8 cellular contexts compared by ENCODE assay signal in the genomic region with DNA sequence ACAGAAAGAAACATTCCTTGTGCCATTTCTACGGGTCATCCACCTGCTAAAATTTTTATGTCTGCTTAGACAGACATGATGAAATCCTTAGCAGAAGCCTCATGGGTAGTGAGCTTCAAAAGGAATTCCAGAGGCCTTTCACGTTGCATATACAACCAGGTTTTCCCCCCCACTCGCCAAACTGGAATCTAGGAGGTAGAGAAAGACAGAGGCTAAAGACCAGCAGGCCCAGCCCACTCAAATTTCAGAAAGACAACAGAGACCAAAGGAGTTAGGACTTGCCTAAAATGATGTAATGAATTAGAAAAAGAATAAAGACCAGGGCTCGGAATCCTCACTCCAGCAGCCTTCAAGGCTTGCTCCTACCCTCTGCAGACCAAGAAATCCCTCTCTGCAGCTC. TPM values are rescaled to one million over a fixed set of nuclear protein-coding genes. Genes with fewer than 3 reads are reported as not detected.
DNase-seq lines count a peak whose midpoint lies in the region; ATAC-seq and TF ChIP-seq lines count a peak whose summit lies in the region.

No MANE protein-coding gene starts in this region.

- in situ Hi-C loops in mammary epithelial cell (cut with MboI; ENCODE audit: low sequenced_read_pairs in 2 of 2), result no loop called here

- peaks cover 99% of the 10 kb centered on the region for H3K79me2 ChIP-seq in mammary epithelial cell (ENCODE audit: insufficient read depth, low read length)

- H3K9ac ChIP-seq in mammary epithelial cell (ENCODE audit: insufficient read depth, low read length), result no peak overlapping the region
- H3K9ac ChIP-seq in mucosa of rectum (ENCODE audit: low read depth in 1 of 2, low read length in 2 of 2), result peak overlapping the region in 1 of 2 donors; percentile 35

- no peak for TF ChIP-seq POLR2A in tibial nerve (IDR thresholded peaks at IDR 0.05)

- ATAC-seq in GM19455 (IDR thresholded peaks at IDR 0.05; ENCODE audit: unreplicated experiment), result no peak

- no peak for DNase-seq in activated naive CD4-positive, alpha-beta T cell treated with anti-CD3 and anti-CD28 coated beads for 36 hours
- DNase-seq in activated naive CD4-positive, alpha-beta T cell (lab: John Stamatoyannopoulos, UW), result no peak
- DNase-seq in mammary epithelial cell (peak; percentile 68), tibial nerve (ENCODE audit: low spot score in 2 of 2) (no peak), NCI-H774 (lab: John Stamatoyannopoulos, UW) (no peak), iPS-NIHi7 (ENCODE audit: extremely low spot score) (no peak)

- H4K20me1 ChIP-seq in mammary epithelial cell (ENCODE audit: insufficient read depth, low read length), result no peaks in the 10 kb centered on the region

- peak overlapping the region; percentile 96 for H3K27ac ChIP-seq in mammary epithelial cell (ENCODE audit: insufficient read depth, low read depth, low read length)
- peak overlapping the region; percentile 93 to 97 for H3K27ac ChIP-seq in mucosa of rectum (ENCODE audit: low read depth in 2 of 2, low read length in 2 of 2)
- H3K27ac ChIP-seq in tibial nerve, result peak overlapping the region; percentile 92 to 98 (median 97)

- intact Hi-C loops in activated naive CD4-positive, alpha-beta T cell treated with anti-CD3 and anti-CD28 coated beads for 36 hours (cut with micrococcal nuclease), result loop anchor here (2.0 to 5.0 kb wide), 4 partner anchors 133 to 659 kb away; a partner anchor contains a TSS
- intact Hi-C loops in mammary epithelial cell (cut with micrococcal nuclease), result no loop called here

- H3K4me1 ChIP-seq in mammary epithelial cell (ENCODE audit: insufficient read depth, low read length), result peaks cover 82% of the 10 kb centered on the region
- H3K4me1 ChIP-seq in mucosa of rectum (ENCODE audit: control insufficient read depth in 2 of 2, insufficient read depth in 2 of 2, low read length in 2 of 2), result peaks cover 54 to 62% of the 10 kb centered on the region in 2 donors
- peaks cover 3 to 88% (median 67%) of the 10 kb centered on the region in 4 donors for H3K4me1 ChIP-seq in tibial nerve

- no peak overlapping the region for H2AFZ ChIP-seq in mammary epithelial cell (ENCODE audit: low read depth, low read length)

- BruUV-seq in mammary epithelial cell (replicated peaks; lab: Mats Ljungman, UMichigan), result no TSS peak

- no peaks in the 10 kb centered on the region for H3K9me3 Mint-ChIP-seq in activated naive CD4-positive, alpha-beta T cell treated with anti-CD3 and anti-CD28 coated beads for 36 hours

- peaks cover 91% of the 10 kb centered on the region for H3K4me1 Mint-ChIP-seq in activated naive CD4-positive, alpha-beta T cell treated with anti-CD3 and anti-CD28 coated beads for 36 hours (ENCODE audit: low read depth)

- TF ChIP-seq CTCF in mammary epithelial cell (conservative IDR thresholded peaks at IDR 0.05 in 1 of 2, IDR thresholded peaks at IDR 0.05 in 1 of 2; ENCODE audit: extremely low read depth in 1 of 2, insufficient read depth in 1 of 2, low read depth in 1 of 2, low read length in 2 of 2), result no peak
- TF ChIP-seq CTCF in tibial nerve (IDR thresholded peaks at IDR 0.05), result no peak

- H3K4me3 ChIP-seq in mammary epithelial cell (replicated peaks in 1 of 3; ENCODE audit: insufficient read depth in 1 of 3, low read depth in 2 of 3, low read length in 3 of 3) (no peak overlapping the region), mucosa of rectum (ENCODE audit: low read length in 2 of 2) (no peak overlapping the region), tibial nerve (no peak overlapping the region)

- H3K27me3 ChIP-seq in mammary epithelial cell (ENCODE audit: insufficient read depth, low read length) (no peaks in the 10 kb centered on the region), mucosa of rectum (ENCODE audit: control insufficient read depth in 2 of 2, insufficient read depth in 2 of 2, low read length in 2 of 2) (peaks cover 0 to 3% of the 10 kb centered on the region in 2 donors), tibial nerve (no peaks in the 10 kb centered on the region)

- WGBS in mammary epithelial cell (ENCODE audit: low coverage, missing lambda C conversion rate), result 23% methylated on average over 4 of the region's 4 CpGs
- WGBS in tibial nerve, 2 donors, result 46 to 47% methylated on average over 4 of the region's 4 CpGs

- H3K4me3 Mint-ChIP-seq in activated naive CD4-positive, alpha-beta T cell treated with anti-CD3 and anti-CD28 coated beads for 36 hours, result no peak overlapping the region

- H3K9me3 ChIP-seq in mammary epithelial cell (replicated peaks; ENCODE audit: insufficient read depth, low read length) (no peaks in the 10 kb centered on the region), mucosa of rectum (ENCODE audit: control insufficient read depth in 2 of 2, low read length in 2 of 2) (no peaks in the 10 kb centered on the region), tibial nerve (no peaks in the 10 kb centered on the region)

- dilution Hi-C loops in mammary epithelial cell (cut with HindIII; ENCODE audit: low sequenced_read_pairs), result no loop called here

- no peak for TF ChIP-seq EP300 in tibial nerve (IDR thresholded peaks at IDR 0.05)

- H3K27me3 Mint-ChIP-seq in activated naive CD4-positive, alpha-beta T cell treated with anti-CD3 and anti-CD28 coated beads for 36 hours (ENCODE audit: low read depth), result no peaks in the 10 kb centered on the region

- peak overlapping the region; percentile 78 for H3K4me2 ChIP-seq in mammary epithelial cell (ENCODE audit: insufficient read depth, low read depth, low read length)

- H3K27ac Mint-ChIP-seq in activated naive CD4-positive, alpha-beta T cell treated with anti-CD3 and anti-CD28 coated beads for 36 hours, result peak overlapping the region; percentile 97

- CTCF ChIA-PET in activated naive CD4-positive, alpha-beta T cell treated with anti-CD3 and anti-CD28 coated beads for 36 hours (lab: Charles Lee), result interaction anchor here (0.7 to 0.9 kb wide), 2 partner anchors 13 kb away, joined by 3 to 4 read pairs; no protein-coding TSS in a partner anchor
- CTCF ChIA-PET in mammary epithelial cell (lab: Charles Lee; ENCODE audit: low non-redundant PET), result no interaction called here

- no peaks in the 10 kb centered on the region for H3K36me3 ChIP-seq in mammary epithelial cell (ENCODE audit: insufficient read depth, low read length)
- peaks cover 0 to 2% of the 10 kb centered on the region in 2 donors for H3K36me3 ChIP-seq in mucosa of rectum (ENCODE audit: control insufficient read depth in 2 of 2, insufficient read depth in 2 of 2, low read length in 2 of 2)
- H3K36me3 ChIP-seq in tibial nerve, result no peaks in the 10 kb centered on the region

- peaks cover 2% of the 10 kb centered on the region for H3K36me3 Mint-ChIP-seq in activated naive CD4-positive, alpha-beta T cell treated with anti-CD3 and anti-CD28 coated beads for 36 hours (ENCODE audit: low read depth)

RNA-seq across cellular contexts. Expression of a gene that starts 9.2 kb away (rescaled TPM):
- 10 to 100 TPM; 42.8 to 44.1 TPM for total RNA-seq in activated naive CD4-positive, alpha-beta T cell treated with anti-CD3 and anti-CD28 coated beads for 36 hours
- total RNA-seq in mammary epithelial cell, result 100 to 1,000 TPM in 1 of 2 donors, 10 to 100 TPM in 1; 82.2 to 135 TPM
- 69.9 TPM for polyA plus RNA-seq in mammary epithelial cell
- 212 TPM for polyA minus RNA-seq in mammary epithelial cell
- 10 to 100 TPM; 51.6 to 74.4 (median 65.3) TPM for total RNA-seq in tibial nerve
